ENCODE assay signal across 30 cellular contexts in the genomic region with DNA sequence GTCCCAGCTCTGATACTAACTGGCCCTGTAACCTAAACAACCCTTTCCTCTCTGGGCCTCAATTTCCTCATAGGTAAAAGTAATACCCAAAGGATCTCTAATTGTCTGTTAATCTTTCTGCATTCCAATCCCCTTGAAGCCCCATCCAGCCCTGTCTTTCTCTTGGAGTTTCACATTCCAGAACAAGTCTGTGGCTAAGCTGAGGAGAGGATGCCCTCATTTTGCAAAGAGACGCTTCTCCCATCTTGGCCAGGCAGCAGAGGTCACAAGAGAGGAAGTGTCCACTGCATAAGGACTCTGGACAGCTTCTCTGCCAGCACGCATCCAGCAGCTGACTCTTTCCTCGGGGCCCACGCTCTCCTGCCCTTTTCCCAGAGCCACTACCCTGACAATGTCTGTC.
"Had no signal": no experiment of that assay in that cellular context is flagged by ENCODE, and none has a peak within 500 bp of the region (broad histone marks: within the 10 kb centered on the region; RNA-seq: fewer than 3 reads in every experiment).

No MANE protein-coding gene starts in this region.

- ATAC-seq: activated T-cell treated with anti-CD3 and anti-CD28 coated beads, Interleukin-2, amount 50 U/mL, for 4 hours; activated T-helper 17 cell treated with anti-CD3 and anti-CD28 coated beads, Interleukin-2, amount 50 U/mL, for 72 hours; effector memory CD8-positive, alpha-beta T cell; gastroesophageal sphincter; lower lobe of right lung; mucosa of descending colon; natural killer cell treated with Interleukin-12 subunit alpha and Interleukin-12 subunit beta and Interleukin-15 and Interleukin-18, amount 100 ng/mL, for 72 hours; pancreas; psoas muscle; stimulated activated naive B cell treated with anti-CD40 and anti-IgM and Interleukin-4, amounts not matched to agents 10 μg/mL and 1 μg/mL and 100 μg/mL, for 72 hours had no signal

- H3K27ac Mint-ChIP-seq: activated CD4-positive, alpha-beta memory T cell treated with anti-CD3 and anti-CD28 coated beads, Interleukin-2, amount 10 ng/mL, durations not matched to agents 7 days and 5 days; activated CD4-positive, alpha-beta T cell treated with anti-CD3 and anti-CD28 coated beads, Interleukin-2, amount 10 ng/mL, durations not matched to agents 7 days and 5 days; activated T-helper 17 cell treated with anti-CD3 and anti-CD28 coated beads, Interleukin-2, amount 50 U/mL, for 72 hours; effector memory CD8-positive, alpha-beta T cell; immature natural killer cell; natural killer cell treated with Interleukin-12 subunit alpha and Interleukin-12 subunit beta and Interleukin-15 and Interleukin-18, amount 100 ng/mL, for 72 hours; stimulated activated naive B cell treated with anti-CD40 and anti-IgM and Interleukin-4, amounts not matched to agents 10 μg/mL and 1 μg/mL and 100 μg/mL, for 72 hours; T-helper 1 cell treated with Interleukin-12 subunit alpha and Interleukin-12 subunit beta and Interleukin-4 antibody, amounts not matched to agents 30 μg/mL and 1 μg/mL, for 36 hours had no signal

- H3K4me1 Mint-ChIP-seq: activated T-helper 17 cell treated with anti-CD3 and anti-CD28 coated beads, Interleukin-2, amount 50 U/mL, for 72 hours; immature natural killer cell had no signal

- H3K4me2 ChIP-seq: smooth muscle cell had no signal

- H3K27ac ChIP-seq: brain microvascular endothelial cell, coronary artery, gastroesophageal sphincter, lower lobe of right lung, neutrophil, pancreas, psoas muscle, sigmoid colon, stomach, thyroid gland, upper lobe of left lung had no signal

- H3K9me3 ChIP-seq: gastroesophageal sphincter, lower lobe of right lung, mucosa of descending colon, neutrophil, pancreas, psoas muscle, sigmoid colon, stomach, thyroid gland, upper lobe of left lung had no signal

- H3K9me3 Mint-ChIP-seq: activated CD4-positive, alpha-beta memory T cell treated with anti-CD3 and anti-CD28 coated beads, Interleukin-2, amount 10 ng/mL, durations not matched to agents 7 days and 5 days; activated CD4-positive, alpha-beta T cell treated with anti-CD3 and anti-CD28 coated beads, Interleukin-2, amount 10 ng/mL, durations not matched to agents 7 days and 5 days; activated T-cell treated with anti-CD3 and anti-CD28 coated beads, Interleukin-2, amount 50 U/mL, for 4 hours; activated T-helper 17 cell treated with anti-CD3 and anti-CD28 coated beads, Interleukin-2, amount 50 U/mL, for 72 hours; effector memory CD8-positive, alpha-beta T cell; immature natural killer cell; natural killer cell treated with Interleukin-12 subunit alpha and Interleukin-12 subunit beta and Interleukin-15 and Interleukin-18, amount 100 ng/mL, for 72 hours; T-helper 1 cell treated with Interleukin-12 subunit alpha and Interleukin-12 subunit beta and Interleukin-4 antibody, amounts not matched to agents 30 μg/mL and 1 μg/mL, for 36 hours had no signal

- H3K36me3 Mint-ChIP-seq: immature natural killer cell; natural killer cell treated with Interleukin-12 subunit alpha and Interleukin-12 subunit beta and Interleukin-15 and Interleukin-18, amount 100 ng/mL, for 72 hours; stimulated activated naive B cell treated with anti-CD40 and anti-IgM and Interleukin-4, amounts not matched to agents 10 μg/mL and 1 μg/mL and 100 μg/mL, for 72 hours had no signal

- H3K4me3 ChIP-seq: coronary artery, gastroesophageal sphincter, lower lobe of right lung, mucosa of descending colon, pancreas, psoas muscle, sigmoid colon, smooth muscle cell, stomach, thyroid gland, upper lobe of left lung had no signal

- H3K4me3 Mint-ChIP-seq: activated CD4-positive, alpha-beta memory T cell treated with anti-CD3 and anti-CD28 coated beads, Interleukin-2, amount 10 ng/mL, durations not matched to agents 7 days and 5 days; activated CD4-positive, alpha-beta T cell treated with anti-CD3 and anti-CD28 coated beads, Interleukin-2, amount 10 ng/mL, durations not matched to agents 7 days and 5 days; activated T-cell treated with anti-CD3 and anti-CD28 coated beads, Interleukin-2, amount 50 U/mL, for 4 hours; activated T-helper 17 cell treated with anti-CD3 and anti-CD28 coated beads, Interleukin-2, amount 50 U/mL, for 72 hours; effector memory CD8-positive, alpha-beta T cell; immature natural killer cell; natural killer cell treated with Interleukin-12 subunit alpha and Interleukin-12 subunit beta and Interleukin-15 and Interleukin-18, amount 100 ng/mL, for 72 hours; stimulated activated naive B cell treated with anti-CD40 and anti-IgM and Interleukin-4, amounts not matched to agents 10 μg/mL and 1 μg/mL and 100 μg/mL, for 72 hours; T-helper 1 cell treated with Interleukin-12 subunit alpha and Interleukin-12 subunit beta and Interleukin-4 antibody, amounts not matched to agents 30 μg/mL and 1 μg/mL, for 36 hours had no signal

- DNase-seq: activated CD4-positive, alpha-beta memory T cell treated with anti-CD3 and anti-CD28 coated beads, Interleukin-2, amount 10 ng/mL, durations not matched to agents 7 days and 5 days; activated CD4-positive, alpha-beta T cell treated with anti-CD3 and anti-CD28 coated beads for 1 hour; activated CD4-positive, alpha-beta T cell treated with anti-CD3 and anti-CD28 coated beads, Interleukin-2, amount 10 ng/mL, durations not matched to agents 7 days and 5 days; activated gamma-delta T cell treated with Interleukin-2 at 50 U/mL for 16 hours; activated naive CD4-positive, alpha-beta T cell treated with anti-CD3 and anti-CD28 coated beads, Interleukin-2, amount 50 U/mL, for 16 hours; activated T-cell treated with anti-CD3 and anti-CD28 coated beads, Interleukin-2, amount 50 U/mL, for 4 hours; amniotic stem cell; brain microvascular endothelial cell; effector memory CD8-positive, alpha-beta T cell; head of caudate nucleus; hypothalamus; immature natural killer cell; lower lobe of right lung; mucosa of descending colon; pancreas; psoas muscle; sigmoid colon; stimulated activated CD4-positive, alpha-beta T cell treated with anti-CD3 and anti-CD28 coated beads, Interleukin-2, amount 100 ng/mL, for 24 hours; stimulated activated naive B cell treated with anti-CD40 and anti-IgM and Interleukin-4, amounts not matched to agents 10 μg/mL and 1 μg/mL and 100 μg/mL, for 72 hours; stomach; T-helper 9 cell; thyroid gland; upper lobe of left lung had no signal

- H3K4me1 ChIP-seq: gastroesophageal sphincter, lower lobe of right lung, pancreas, psoas muscle, sigmoid colon, stomach, thyroid gland, upper lobe of left lung had no signal

- H3K27me3 ChIP-seq: brain microvascular endothelial cell, gastroesophageal sphincter, neutrophil, pancreas, sigmoid colon, stomach, thyroid gland, upper lobe of left lung had no signal

- H3K36me3 ChIP-seq: brain microvascular endothelial cell, lower lobe of right lung, neutrophil, pancreas, thyroid gland, upper lobe of left lung had no signal

- H3K27me3 Mint-ChIP-seq: activated CD4-positive, alpha-beta memory T cell treated with anti-CD3 and anti-CD28 coated beads, Interleukin-2, amount 10 ng/mL, durations not matched to agents 7 days and 5 days; stimulated activated naive B cell treated with anti-CD40 and anti-IgM and Interleukin-4, amounts not matched to agents 10 μg/mL and 1 μg/mL and 100 μg/mL, for 72 hours had no signal
